Comparison of ENCODE assay signal across 23 cellular contexts in the genomic region with DNA sequence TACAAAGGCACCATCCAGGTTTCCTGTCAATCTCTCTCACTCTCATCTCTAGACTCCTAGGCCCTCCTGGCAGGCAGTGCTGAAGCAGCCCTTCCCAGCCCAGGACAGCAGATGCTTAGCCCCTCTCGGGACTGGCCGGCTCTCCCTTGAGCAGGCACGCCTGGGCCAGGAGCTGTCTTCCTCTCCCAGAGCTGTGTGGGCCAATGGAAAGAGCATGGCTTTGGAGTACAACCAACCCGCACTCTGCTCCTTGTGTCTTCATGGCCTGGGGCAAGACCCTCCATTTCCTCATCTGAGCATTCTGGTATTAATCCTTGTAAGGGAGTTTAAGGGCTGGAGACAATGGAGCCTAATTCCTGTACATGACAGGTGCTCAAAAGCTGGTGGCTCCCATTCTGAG.
DNase-seq lines count a peak whose midpoint lies in the region; ATAC-seq, FAIRE-seq and TF ChIP-seq lines count a peak whose summit lies in the region.
"Had no signal": no experiment of that assay in that cellular context is flagged by ENCODE, and none has a peak within 500 bp of the region (broad histone marks: within the 10 kb centered on the region; RNA-seq: fewer than 3 reads in every experiment).

No MANE protein-coding gene starts in this region.

- no peak for TF ChIP-seq CTCF in osteocyte (IDR thresholded peaks at IDR 0.05)
- TF ChIP-seq CTCF in vagina (IDR thresholded peaks at IDR 0.05), result no peak

- H3K9me3 ChIP-seq in vagina, result no peaks in the 10 kb centered on the region

- H3K27me3 ChIP-seq in vagina, result no peaks in the 10 kb centered on the region

- no peak for ATAC-seq in activated naive CD4-positive, alpha-beta T cell treated with anti-CD3 and anti-CD28 coated beads, Interleukin-2, amount 50 U/mL, for 72 hours
- no peak for ATAC-seq in GM18502 (IDR thresholded peaks at IDR 0.05; ENCODE audit: poor library complexity, unreplicated experiment)
- ATAC-seq in HG03175 (IDR thresholded peaks at IDR 0.05; ENCODE audit: unreplicated experiment), result no peak
- ATAC-seq: Panc1 had no signal

- H3K4me1 ChIP-seq in vagina, result peaks cover 16% of the 10 kb centered on the region

- intact Hi-C loops in vagina (cut with DNase I), result loop anchor here (10.0 kb wide), 2 partner anchors 465 to 615 kb away; no protein-coding TSS in a partner anchor

- H3K4me3 Mint-ChIP-seq in activated naive CD4-positive, alpha-beta T cell treated with anti-CD3 and anti-CD28 coated beads, Interleukin-2, amount 10 ng/mL, durations not matched to agents 7 days and 5 days, result no peak overlapping the region
- no peak overlapping the region for H3K4me3 Mint-ChIP-seq in osteocyte (ENCODE audit: unreplicated experiment)

- FAIRE-seq in frontal cortex (lab: Jason Lieb, UNC), result no peak
- FAIRE-seq: A204.1, D721Med, H54 had no signal

- H3K4me3 ChIP-seq in vagina, result no peak overlapping the region

- H3K4me1 Mint-ChIP-seq in activated naive CD4-positive, alpha-beta T cell treated with anti-CD3 and anti-CD28 coated beads, Interleukin-2, amount 10 ng/mL, durations not matched to agents 7 days and 5 days, result peaks cover 4% of the 10 kb centered on the region
- no peaks in the 10 kb centered on the region for H3K4me1 Mint-ChIP-seq in osteocyte (ENCODE audit: unreplicated experiment)

- no peak for TF ChIP-seq POLR2A in vagina (IDR thresholded peaks at IDR 0.05)

- H3K36me3 ChIP-seq in vagina, result no peaks in the 10 kb centered on the region

- no peak overlapping the region for H3K27ac ChIP-seq in vagina
- H3K27ac ChIP-seq: C4-2B had no signal

- H3K9me3 Mint-ChIP-seq in activated naive CD4-positive, alpha-beta T cell treated with anti-CD3 and anti-CD28 coated beads, Interleukin-2, amount 10 ng/mL, durations not matched to agents 7 days and 5 days, result no peaks in the 10 kb centered on the region
- H3K9me3 Mint-ChIP-seq in activated naive CD4-positive, alpha-beta T cell treated with anti-CD3 and anti-CD28 coated beads, Interleukin-2, amount 50 U/mL, for 72 hours, result no peaks in the 10 kb centered on the region
- no peaks in the 10 kb centered on the region for H3K9me3 Mint-ChIP-seq in osteocyte (ENCODE audit: unreplicated experiment)

- H3K27ac Mint-ChIP-seq in activated naive CD4-positive, alpha-beta T cell treated with anti-CD3 and anti-CD28 coated beads, Interleukin-2, amount 10 ng/mL, durations not matched to agents 7 days and 5 days, result no peak overlapping the region
- H3K27ac Mint-ChIP-seq in activated naive CD4-positive, alpha-beta T cell treated with anti-CD3 and anti-CD28 coated beads, Interleukin-2, amount 50 U/mL, for 72 hours, result no peak overlapping the region
- no peak overlapping the region for H3K27ac Mint-ChIP-seq in osteocyte (ENCODE audit: unreplicated experiment)

- peak; percentile 20 for DNase-seq in activated naive CD4-positive, alpha-beta T cell treated with anti-CD3 and anti-CD28 coated beads, Interleukin-2, amount 10 ng/mL, durations not matched to agents 7 days and 5 days
- no peak for DNase-seq in activated naive CD4-positive, alpha-beta T cell treated with anti-CD3 and anti-CD28 coated beads, Interleukin-2, amount 50 U/mL, for 72 hours (ENCODE audit: low spot score in 2 of 2)
- DNase-seq in ecto neural progenitor cell (ENCODE audit: low spot score), result peak; percentile 30
- peak; percentile 82 for DNase-seq in osteocyte (ENCODE audit: extremely low spot score, unreplicated experiment)
- DNase-seq in vagina (ENCODE audit: extremely low spot score in 2 of 2), result peak; percentile 75 to 95
- DNase-seq in frontal cortex (ENCODE audit: low spot score in 2 of 2), result no peak
- DNase-seq: DMS53, GDM1, Karpas-422, NCI-H1694, NCI-H2081, NCI-H2171, NCI-H345, NCI-H524 treated with DMSO at 0.1 percent for 48 hours, NCI-H82, SIG-M5 had no signal

- peaks cover 3% of the 10 kb centered on the region for H3K27me3 Mint-ChIP-seq in activated naive CD4-positive, alpha-beta T cell treated with anti-CD3 and anti-CD28 coated beads, Interleukin-2, amount 10 ng/mL, durations not matched to agents 7 days and 5 days
- peaks cover 3% of the 10 kb centered on the region for H3K27me3 Mint-ChIP-seq in osteocyte (ENCODE audit: unreplicated experiment)

- H3K36me3 Mint-ChIP-seq in activated naive CD4-positive, alpha-beta T cell treated with anti-CD3 and anti-CD28 coated beads, Interleukin-2, amount 10 ng/mL, durations not matched to agents 7 days and 5 days, result no peaks in the 10 kb centered on the region
- H3K36me3 Mint-ChIP-seq in activated naive CD4-positive, alpha-beta T cell treated with anti-CD3 and anti-CD28 coated beads, Interleukin-2, amount 50 U/mL, for 72 hours, result no peaks in the 10 kb centered on the region
- H3K36me3 Mint-ChIP-seq in osteocyte (ENCODE audit: unreplicated experiment), result no peaks in the 10 kb centered on the region

- CTCF ChIA-PET in activated naive CD4-positive, alpha-beta T cell treated with anti-CD3 and anti-CD28 coated beads, Interleukin-2, amount 10 ng/mL, durations not matched to agents 7 days and 5 days (lab: Charles Lee), result interaction anchor here (0.7 to 14.7 kb wide), 13 partner anchors 15 to 813 kb away, joined by 3 to 535 read pairs (median 5); no protein-coding TSS in a partner anchor

Comparison
In these comparisons a context has a peak if more than half of its experiments do, and no peak if none do; other contexts are left out.
1. DNase-seq: peak in activated naive CD4-positive, alpha-beta T cell treated with anti-CD3 and anti-CD28 coated beads, Interleukin-2, amount 10 ng/mL, durations not matched to agents 7 days and 5 days (single experiment), ecto neural progenitor cell (single experiment), osteocyte (single experiment) and vagina (2 of 2); none in activated naive CD4-positive, alpha-beta T cell treated with anti-CD3 and anti-CD28 coated beads, Interleukin-2, amount 50 U/mL, for 72 hours (0 of 2) and frontal cortex (0 of 2).